ENCODE assay signal across 2 cellular contexts in the genomic region with DNA sequence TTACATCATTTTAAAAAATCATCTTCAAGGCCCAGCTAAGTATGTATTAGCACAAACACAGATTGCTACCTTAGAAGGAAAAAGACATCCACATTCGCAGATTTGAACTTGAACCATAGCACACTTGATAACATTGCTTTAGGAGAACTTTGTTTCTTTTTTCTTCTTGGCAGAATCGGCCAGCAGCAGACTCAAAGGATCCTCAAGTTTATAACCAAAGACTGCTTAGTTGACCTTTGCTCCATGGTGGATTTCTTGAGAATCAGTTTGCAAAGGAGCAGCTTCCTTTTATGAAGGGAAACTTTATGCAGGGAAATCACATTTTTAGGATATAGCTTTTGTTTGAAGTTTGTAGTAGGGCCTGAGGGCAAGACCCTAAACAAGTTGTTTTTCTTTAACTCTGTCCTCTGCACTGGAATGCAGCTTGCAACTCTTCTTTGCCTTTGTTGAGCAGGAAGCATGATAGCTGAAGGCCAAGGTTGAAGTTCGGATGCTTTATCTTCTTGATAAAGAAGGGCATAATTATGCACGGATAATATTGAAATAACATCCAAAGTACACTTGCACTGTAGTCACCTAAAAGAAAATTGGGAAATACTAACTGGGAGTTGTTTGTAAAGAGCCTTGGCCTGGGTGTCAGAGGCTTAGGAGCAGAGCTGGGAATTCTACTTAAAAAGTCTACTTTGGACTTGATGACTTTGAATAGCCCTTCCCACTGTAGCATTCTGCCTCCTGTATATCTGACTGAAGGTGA.
TF ChIP-seq lines count a peak whose summit lies in the region.

No MANE protein-coding gene starts in this region.

TF ChIP-seq in WTC11, 78 proteins besides CTCF, POLR2A, EP300 and RAD21 (continued from another document):
- TF ChIP-seq ZMAT4 (CRISPR knock-in tag; IDR thresholded peaks at IDR 0.05) (no peak), SMAD4 (CRISPR knock-in tag; IDR thresholded peaks at IDR 0.05) (no peak), ZNF121 (CRISPR knock-in tag; IDR thresholded peaks at IDR 0.05) (no peak)
TF ChIP-seq in WTC11: peak in this region for 0.

TF ChIP-seq in HepG2, 621 proteins besides CTCF, POLR2A, EP300 and RAD21 (continued from another document and continues in another):
- TF ChIP-seq, protein P1, sequence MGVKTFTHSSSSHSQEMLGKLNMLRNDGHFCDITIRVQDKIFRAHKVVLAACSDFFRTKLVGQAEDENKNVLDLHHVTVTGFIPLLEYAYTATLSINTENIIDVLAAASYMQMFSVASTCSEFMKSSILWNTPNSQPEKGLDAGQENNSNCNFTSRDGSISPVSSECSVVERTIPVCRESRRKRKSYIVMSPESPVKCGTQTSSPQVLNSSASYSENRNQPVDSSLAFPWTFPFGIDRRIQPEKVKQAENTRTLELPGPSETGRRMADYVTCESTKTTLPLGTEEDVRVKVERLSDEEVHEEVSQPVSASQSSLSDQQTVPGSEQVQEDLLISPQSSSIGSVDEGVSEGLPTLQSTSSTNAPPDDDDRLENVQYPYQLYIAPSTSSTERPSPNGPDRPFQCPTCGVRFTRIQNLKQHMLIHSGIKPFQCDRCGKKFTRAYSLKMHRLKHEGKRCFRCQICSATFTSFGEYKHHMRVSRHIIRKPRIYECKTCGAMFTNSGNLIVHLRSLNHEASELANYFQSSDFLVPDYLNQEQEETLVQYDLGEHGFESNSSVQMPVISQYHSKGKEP (CRISPR knock-in tag; IDR thresholded peaks at IDR 0.05), result no peak
- peak; percentile 27; the same call in 1 of the 2 replicates for TF ChIP-seq GATA4 (IDR thresholded peaks at IDR 0.05; ENCODE audit: borderline replicate concordance, low read depth)
- TF ChIP-seq NCOR1 (IDR thresholded peaks at IDR 0.05; ENCODE audit: borderline replicate concordance, low read length), result peak; percentile 71; the same call in 1 of the 2 replicates
- no peak for TF ChIP-seq MBD4 (IDR thresholded peaks at IDR 0.05; ENCODE audit: borderline replicate concordance, low read length)
- no peak for TF ChIP-seq PTBP1 (IDR thresholded peaks at IDR 0.05; ENCODE audit: low read depth, low read length, poor library complexity, severe bottlenecking)
- TF ChIP-seq ARNT (IDR thresholded peaks at IDR 0.05), result no peak
- peak; percentile 56; the same call in 1 of the 2 replicates for TF ChIP-seq ARID5B (CRISPR knock-in tag; IDR thresholded peaks at IDR 0.05)
- TF ChIP-seq PITX1 (CRISPR knock-in tag; IDR thresholded peaks at IDR 0.05), result peak; percentile 31; the same call in 1 of the 2 replicates
- no peak for TF ChIP-seq PAF1 (CRISPR knock-in tag; IDR thresholded peaks at IDR 0.05)
- TF ChIP-seq MBNL3 (CRISPR knock-in tag; conservative IDR thresholded peaks at IDR 0.05), result no peak
- TF ChIP-seq ZHX1 (CRISPR knock-in tag; IDR thresholded peaks at IDR 0.05; ENCODE audit: low read depth), result no peak
- peak; percentile 22; the same call in 1 of the 2 replicates for TF ChIP-seq GATAD2A (CRISPR knock-in tag; IDR thresholded peaks at IDR 0.05)
- no peak for TF ChIP-seq ZNF598 (CRISPR knock-in tag; IDR thresholded peaks at IDR 0.05; ENCODE audit: borderline replicate concordance)
- no peak; the same call in 1 of the 2 replicates for TF ChIP-seq NR2F6 (IDR thresholded peaks at IDR 0.05)
- TF ChIP-seq NR2F6 (CRISPR knock-in tag; IDR thresholded peaks at IDR 0.05), result 0 out of 2 replicates have a peak, but pooled peaks have one; percentile 22
- peak; percentile 29; the same call in 1 of the 2 replicates for TF ChIP-seq FOXA3 (CRISPR knock-in tag; IDR thresholded peaks at IDR 0.05)
- TF ChIP-seq TEAD3 (CRISPR knock-in tag; optimal IDR thresholded peaks at IDR 0.05; ENCODE audit: borderline replicate concordance), result peak; percentile 61
- TF ChIP-seq, protein P2, sequence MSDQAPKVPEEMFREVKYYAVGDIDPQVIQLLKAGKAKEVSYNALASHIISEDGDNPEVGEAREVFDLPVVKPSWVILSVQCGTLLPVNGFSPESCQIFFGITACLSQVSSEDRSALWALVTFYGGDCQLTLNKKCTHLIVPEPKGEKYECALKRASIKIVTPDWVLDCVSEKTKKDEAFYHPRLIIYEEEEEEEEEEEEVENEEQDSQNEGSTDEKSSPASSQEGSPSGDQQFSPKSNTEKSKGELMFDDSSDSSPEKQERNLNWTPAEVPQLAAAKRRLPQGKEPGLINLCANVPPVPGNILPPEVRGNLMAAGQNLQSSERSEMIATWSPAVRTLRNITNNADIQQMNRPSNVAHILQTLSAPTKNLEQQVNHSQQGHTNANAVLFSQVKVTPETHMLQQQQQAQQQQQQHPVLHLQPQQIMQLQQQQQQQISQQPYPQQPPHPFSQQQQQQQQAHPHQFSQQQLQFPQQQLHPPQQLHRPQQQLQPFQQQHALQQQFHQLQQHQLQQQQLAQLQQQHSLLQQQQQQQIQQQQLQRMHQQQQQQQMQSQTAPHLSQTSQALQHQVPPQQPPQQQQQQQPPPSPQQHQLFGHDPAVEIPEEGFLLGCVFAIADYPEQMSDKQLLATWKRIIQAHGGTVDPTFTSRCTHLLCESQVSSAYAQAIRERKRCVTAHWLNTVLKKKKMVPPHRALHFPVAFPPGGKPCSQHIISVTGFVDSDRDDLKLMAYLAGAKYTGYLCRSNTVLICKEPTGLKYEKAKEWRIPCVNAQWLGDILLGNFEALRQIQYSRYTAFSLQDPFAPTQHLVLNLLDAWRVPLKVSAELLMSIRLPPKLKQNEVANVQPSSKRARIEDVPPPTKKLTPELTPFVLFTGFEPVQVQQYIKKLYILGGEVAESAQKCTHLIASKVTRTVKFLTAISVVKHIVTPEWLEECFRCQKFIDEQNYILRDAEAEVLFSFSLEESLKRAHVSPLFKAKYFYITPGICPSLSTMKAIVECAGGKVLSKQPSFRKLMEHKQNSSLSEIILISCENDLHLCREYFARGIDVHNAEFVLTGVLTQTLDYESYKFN (CRISPR knock-in tag; conservative IDR thresholded peaks at IDR 0.05), result peak; percentile 58
- no peak for TF ChIP-seq ESRRA (CRISPR knock-in tag; IDR thresholded peaks at IDR 0.05; ENCODE audit: low read depth)
- no peak for TF ChIP-seq ZNF567 (CRISPR knock-in tag; IDR thresholded peaks at IDR 0.05; ENCODE audit: borderline replicate concordance)
- peak; percentile 54; the same call in 1 of the 2 replicates for TF ChIP-seq CREM (IDR thresholded peaks at IDR 0.05)
- TF ChIP-seq CREM (CRISPR knock-in tag; IDR thresholded peaks at IDR 0.05), result no peak
- peak; percentile 67; the same call in 1 of the 2 replicates for TF ChIP-seq NR2F2 (IDR thresholded peaks at IDR 0.05; ENCODE audit: borderline replicate concordance, low read depth)
- TF ChIP-seq DNMT1 (CRISPR knock-in tag; IDR thresholded peaks at IDR 0.05), result no peak
- TF ChIP-seq CREBL2 (CRISPR knock-in tag; IDR thresholded peaks at IDR 0.05; ENCODE audit: borderline replicate concordance), result no peak
- no peak for TF ChIP-seq HNRNPK (IDR thresholded peaks at IDR 0.05; ENCODE audit: low read depth, low read length, poor library complexity, severe bottlenecking)
- TF ChIP-seq PHF21A (CRISPR knock-in tag; IDR thresholded peaks at IDR 0.05), result 0 out of 2 replicates have a peak, but pooled peaks have one; percentile 39
- no peak for TF ChIP-seq KMT2B (CRISPR knock-in tag; IDR thresholded peaks at IDR 0.05)
- no peak for TF ChIP-seq ZNF367 (CRISPR knock-in tag; IDR thresholded peaks at IDR 0.05; ENCODE audit: borderline replicate concordance)
- TF ChIP-seq, protein P3, sequence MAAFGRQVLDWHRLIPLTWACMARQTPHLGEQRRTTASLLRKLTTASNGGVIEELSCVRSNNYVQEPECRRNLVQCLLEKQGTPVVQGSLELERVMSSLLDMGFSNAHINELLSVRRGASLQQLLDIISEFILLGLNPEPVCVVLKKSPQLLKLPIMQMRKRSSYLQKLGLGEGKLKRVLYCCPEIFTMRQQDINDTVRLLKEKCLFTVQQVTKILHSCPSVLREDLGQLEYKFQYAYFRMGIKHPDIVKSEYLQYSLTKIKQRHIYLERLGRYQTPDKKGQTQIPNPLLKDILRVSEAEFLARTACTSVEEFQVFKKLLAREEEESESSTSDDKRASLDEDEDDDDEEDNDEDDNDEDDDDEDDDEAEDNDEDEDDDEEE (CRISPR knock-in tag; IDR thresholded peaks at IDR 0.05), result no peak
- TF ChIP-seq, protein P4, sequence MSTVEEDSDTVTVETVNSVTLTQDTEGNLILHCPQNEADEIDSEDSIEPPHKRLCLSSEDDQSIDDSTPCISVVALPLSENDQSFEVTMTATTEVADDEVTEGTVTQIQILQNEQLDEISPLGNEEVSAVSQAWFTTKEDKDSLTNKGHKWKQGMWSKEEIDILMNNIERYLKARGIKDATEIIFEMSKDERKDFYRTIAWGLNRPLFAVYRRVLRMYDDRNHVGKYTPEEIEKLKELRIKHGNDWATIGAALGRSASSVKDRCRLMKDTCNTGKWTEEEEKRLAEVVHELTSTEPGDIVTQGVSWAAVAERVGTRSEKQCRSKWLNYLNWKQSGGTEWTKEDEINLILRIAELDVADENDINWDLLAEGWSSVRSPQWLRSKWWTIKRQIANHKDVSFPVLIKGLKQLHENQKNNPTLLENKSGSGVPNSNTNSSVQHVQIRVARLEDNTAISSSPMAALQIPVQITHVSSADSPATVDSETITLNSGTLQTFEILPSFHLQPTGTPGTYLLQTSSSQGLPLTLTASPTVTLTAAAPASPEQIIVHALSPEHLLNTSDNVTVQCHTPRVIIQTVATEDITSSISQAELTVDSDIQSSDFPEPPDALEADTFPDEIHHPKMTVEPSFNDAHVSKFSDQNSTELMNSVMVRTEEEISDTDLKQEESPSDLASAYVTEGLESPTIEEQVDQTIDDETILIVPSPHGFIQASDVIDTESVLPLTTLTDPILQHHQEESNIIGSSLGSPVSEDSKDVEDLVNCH (CRISPR knock-in tag; IDR thresholded peaks at IDR 0.05), result no peak
- TF ChIP-seq SOX5 (CRISPR knock-in tag; IDR thresholded peaks at IDR 0.05; ENCODE audit: borderline replicate concordance), result peak; percentile 52; the same call in 1 of the 2 replicates
- peak; percentile 32 for TF ChIP-seq ZEB1 (IDR thresholded peaks at IDR 0.05; ENCODE audit: insufficient replicate concordance, low read depth)
